16 cellular contexts compared by ENCODE assay signal in the genomic region with DNA sequence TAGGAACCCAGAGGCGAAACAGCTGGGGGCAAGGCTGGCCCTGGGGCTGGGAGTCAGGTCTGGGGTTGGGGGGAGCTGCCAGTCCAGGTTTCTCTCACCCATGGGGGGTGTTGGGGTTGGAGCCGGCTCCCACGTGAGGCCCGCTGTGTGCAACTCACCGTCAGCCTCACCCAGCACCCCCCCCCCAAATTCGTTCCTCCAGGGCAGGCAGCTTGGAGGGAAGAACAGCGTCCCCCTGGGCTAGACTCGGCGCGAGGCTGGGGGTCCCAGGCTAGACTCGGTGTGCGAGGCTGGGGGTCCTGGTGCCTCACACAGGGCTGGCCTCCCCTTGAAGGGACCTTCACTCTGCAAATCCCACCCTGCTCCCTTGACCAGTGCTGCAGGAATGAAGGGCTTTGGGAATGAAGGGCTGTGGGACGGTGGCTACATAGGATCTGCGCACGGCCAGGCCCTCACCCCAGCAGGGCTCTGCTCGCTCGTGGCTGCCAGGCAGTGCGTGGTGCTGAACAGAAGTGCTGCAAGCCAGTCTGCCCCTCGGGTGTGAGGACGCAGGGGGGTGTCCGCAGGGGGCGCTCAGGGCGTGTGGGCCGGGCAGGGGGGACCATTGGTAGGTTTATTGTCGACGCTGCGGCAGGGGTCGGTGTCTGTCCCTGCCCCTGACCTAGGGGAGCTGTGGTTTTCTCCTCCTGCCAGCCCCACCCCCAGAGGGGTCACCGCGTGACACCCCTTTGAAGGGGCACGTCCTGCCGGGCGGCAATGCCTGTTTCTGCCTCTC.
"Had no signal": no experiment of that assay in that cellular context is flagged by ENCODE, and none has a peak within 500 bp of the region (broad histone marks: within the 10 kb centered on the region; RNA-seq: fewer than 3 reads in every experiment).

No MANE protein-coding gene starts in this region.

- ATAC-seq: activated CD8-positive, alpha-beta memory T cell treated with anti-CD3 and anti-CD28 coated beads, Interleukin-2, amount 10 ng/mL, durations not matched to agents 7 days and 5 days; activated T-cell treated with anti-CD3 and anti-CD28 coated beads, Interleukin-2, amount 50 U/mL, for 4 hours; gastrocnemius medialis; lower lobe of right lung; sciatic nerve; upper lobe of right lung had no signal

- H3K4me3 ChIP-seq: gastrocnemius medialis, heart left ventricle, lower lobe of right lung, prostate gland, thoracic aorta, upper lobe of right lung had no signal

- H3K4me3 Mint-ChIP-seq: activated CD8-positive, alpha-beta memory T cell treated with anti-CD3 and anti-CD28 coated beads, Interleukin-2, amount 10 ng/mL, durations not matched to agents 7 days and 5 days; activated naive CD4-positive, alpha-beta T cell treated with anti-CD3 and anti-CD28 coated beads, Interleukin-2, amount 50 U/mL, for 24 hours; activated T-cell treated with anti-CD3 and anti-CD28 coated beads, Interleukin-2, amount 50 U/mL, for 4 hours; nephron had no signal

- H3K27me3 Mint-ChIP-seq: activated CD8-positive, alpha-beta memory T cell treated with anti-CD3 and anti-CD28 coated beads, Interleukin-2, amount 10 ng/mL, durations not matched to agents 7 days and 5 days; activated naive CD4-positive, alpha-beta T cell treated with anti-CD3 and anti-CD28 coated beads, Interleukin-2, amount 50 U/mL, for 24 hours had no signal

- H3K36me3 Mint-ChIP-seq: activated CD8-positive, alpha-beta memory T cell treated with anti-CD3 and anti-CD28 coated beads, Interleukin-2, amount 10 ng/mL, durations not matched to agents 7 days and 5 days; activated naive CD4-positive, alpha-beta T cell treated with anti-CD3 and anti-CD28 coated beads, Interleukin-2, amount 50 U/mL, for 24 hours had no signal

- H3K27ac Mint-ChIP-seq: activated CD8-positive, alpha-beta memory T cell treated with anti-CD3 and anti-CD28 coated beads, Interleukin-2, amount 10 ng/mL, durations not matched to agents 7 days and 5 days; activated naive CD4-positive, alpha-beta T cell treated with anti-CD3 and anti-CD28 coated beads, Interleukin-2, amount 50 U/mL, for 24 hours; nephron had no signal

- H3K9me3 Mint-ChIP-seq: activated naive CD4-positive, alpha-beta T cell treated with anti-CD3 and anti-CD28 coated beads, Interleukin-2, amount 50 U/mL, for 24 hours; activated T-cell treated with anti-CD3 and anti-CD28 coated beads, Interleukin-2, amount 50 U/mL, for 4 hours; nephron had no signal

- H3K9me3 ChIP-seq: gastrocnemius medialis, heart left ventricle, lower lobe of right lung, prostate gland, thoracic aorta, upper lobe of right lung had no signal

- H3K36me3 ChIP-seq: gastrocnemius medialis, lower lobe of right lung, prostate gland, upper lobe of right lung had no signal

- DNase-seq: activated CD4-positive, alpha-beta T cell treated with anti-CD3 and anti-CD28 coated beads, Interleukin-2, amount 50 U/mL, for 48 hours; activated CD4-positive, CD25-positive, alpha-beta regulatory T cell treated with anti-CD3 and anti-CD28 coated beads, Interleukin-2, amount 50 U/mL, for 72 hours; activated CD8-positive, alpha-beta memory T cell treated with anti-CD3 and anti-CD28 coated beads, Interleukin-2, amount 10 ng/mL, durations not matched to agents 7 days and 5 days; activated effector memory CD4-positive, alpha-beta T cell treated with anti-CD3 and anti-CD28 coated beads, Interleukin-2, amount 50 U/mL, for 16 hours; activated T-cell treated with anti-CD3 and anti-CD28 coated beads, Interleukin-2, amount 50 U/mL, for 4 hours; erythroblast; gastrocnemius medialis; heart left ventricle; left cardiac atrium; lower lobe of right lung; upper lobe of right lung had no signal

- H3K4me1 ChIP-seq: gastrocnemius medialis, lower lobe of right lung, prostate gland, upper lobe of right lung had no signal

- H3K4me1 Mint-ChIP-seq: activated CD8-positive, alpha-beta memory T cell treated with anti-CD3 and anti-CD28 coated beads, Interleukin-2, amount 10 ng/mL, durations not matched to agents 7 days and 5 days; activated naive CD4-positive, alpha-beta T cell treated with anti-CD3 and anti-CD28 coated beads, Interleukin-2, amount 50 U/mL, for 24 hours had no signal
